14 cellular contexts compared by ENCODE assay signal in genomic region chr12:93699271-93700141, GRCh38. TPM values are rescaled to one million over a fixed set of nuclear protein-coding genes. Genes with fewer than 3 reads are reported as not detected.
DNase-seq lines count a peak whose midpoint lies in the region; ATAC-seq and TF ChIP-seq lines count a peak whose summit lies in the region.
"Had no signal": no experiment of that assay in that cellular context is flagged by ENCODE, and none has a peak within 500 bp of the region (broad histone marks: within the 10 kb centered on the region; RNA-seq: fewer than 3 reads in every experiment).

No MANE protein-coding gene starts in this region.

- no peak for TF ChIP-seq POLR2A in uterus (IDR thresholded peaks at IDR 0.05)

- DNase-seq in Right ventricle myocardium superior (no peak), right atrium auricular region (ENCODE audit: low spot score) (no peak), NT2/D1 (ENCODE audit: low read depth, low spot score) (peak; percentile 67), fibroblast of villous mesenchyme (ENCODE audit: low read depth) (peak; percentile 68), uterus (no peak), SW480 (ENCODE audit: low spot score) (no peak)
- no peak for DNase-seq in activated CD4-positive, alpha-beta T cell treated with anti-CD3 and anti-CD28 coated beads for 1 hour
- DNase-seq: hippocampal formation; NCI-H2171; retina; stimulated activated naive CD4-positive, alpha-beta T cell treated with Interleukin-2 at 50 U/mL for 16 hours had no signal

- H3K27me3 ChIP-seq in right atrium auricular region (no peaks in the 10 kb centered on the region), NT2/D1 (ENCODE audit: insufficient read depth, insufficient read length) (no peaks in the 10 kb centered on the region), uterus (no peaks in the 10 kb centered on the region)
- H3K27me3 ChIP-seq: BLaER1 had no signal

- peak overlapping the region in 1 of 2 donors; percentile 52 for H3K27ac ChIP-seq in right atrium auricular region
- peak overlapping the region; percentile 70 to 90 for H3K27ac ChIP-seq in uterus
- H3K27ac ChIP-seq: BLaER1, VCaP had no signal

- peak; percentile 41 for ATAC-seq in Right ventricle myocardium superior (ENCODE audit: poor library complexity)
- ATAC-seq in GM19452 (IDR thresholded peaks at IDR 0.05; ENCODE audit: unreplicated experiment) = no peak

- H3K4me3 ChIP-seq in right atrium auricular region = no peak overlapping the region
- no peak overlapping the region for H3K4me3 ChIP-seq in NT2/D1 (ENCODE audit: insufficient read length, low read depth)
- H3K4me3 ChIP-seq in fibroblast of villous mesenchyme (ENCODE audit: low read depth, low read length) = no peak overlapping the region
- no peak overlapping the region for H3K4me3 ChIP-seq in uterus
- H3K4me3 ChIP-seq: BLaER1 had no signal

- H3K9me3 ChIP-seq in right atrium auricular region (no peaks in the 10 kb centered on the region), NT2/D1 (ENCODE audit: insufficient read depth, low read length) (no peaks in the 10 kb centered on the region), uterus (no peaks in the 10 kb centered on the region)
- H3K9me3 ChIP-seq: BLaER1 had no signal

- TF ChIP-seq CTCF in right atrium auricular region (IDR thresholded peaks at IDR 0.05) (no peak), fibroblast of villous mesenchyme (IDR thresholded peaks at IDR 0.05; ENCODE audit: insufficient read depth, low read depth, low read length) (no peak), uterus (IDR thresholded peaks at IDR 0.05) (no peak)

- H3K4me1 ChIP-seq in right atrium auricular region (peaks cover 0 to 60% of the 10 kb centered on the region in 2 donors), NT2/D1 (ENCODE audit: insufficient read depth, insufficient read length) (peaks cover 3% of the 10 kb centered on the region), uterus (peaks cover 0 to 8% of the 10 kb centered on the region in 2 donors)
- H3K4me1 ChIP-seq: BLaER1 had no signal

- no peak overlapping the region for H3K9ac ChIP-seq in NT2/D1 (ENCODE audit: insufficient read length, low read depth)
- H3K9ac ChIP-seq: BLaER1 had no signal

- H3K36me3 ChIP-seq in right atrium auricular region = no peaks in the 10 kb centered on the region
- H3K36me3 ChIP-seq in NT2/D1 (ENCODE audit: insufficient read depth, insufficient read length, low read length) = no peaks in the 10 kb centered on the region
- H3K36me3 ChIP-seq in uterus = no peaks in the 10 kb centered on the region
- H3K36me3 ChIP-seq: BLaER1 had no signal

- intact Hi-C loops in Right ventricle myocardium superior (cut with DNase I) (no loop called here), uterus (cut with DNase I; ENCODE audit: low total_unique reads) (no loop called here)

RNA-seq across cellular contexts. Expression of gene CRADD, which starts 22.3 kb away (rescaled TPM):
- total RNA-seq in Right ventricle myocardium superior (35.8 TPM), right atrium auricular region (10 to 100 TPM; 56.1 to 94.8 TPM), fibroblast of villous mesenchyme (11.0 and 12.5 TPM in 2 replicates), uterus (100 to 1,000 TPM in 1 of 4 donors, 10 to 100 TPM in 3; 26.4 to 105 (median 49.2) TPM)

Comparison
In these comparisons a context has a peak if more than half of its experiments do, and no peak if none do; other contexts are left out.
1. DNase-seq: peak in NT2/D1 (single experiment) and fibroblast of villous mesenchyme (single experiment); none in Right ventricle myocardium superior (single experiment), right atrium auricular region (single experiment), uterus (0 of 2), SW480 (single experiment) and activated CD4-positive, alpha-beta T cell treated with anti-CD3 and anti-CD28 coated beads for 1 hour (single experiment).